Comparison of ENCODE assay signal across 3 cellular contexts in genomic region chr16:86481607-86482006, GRCh38.
TF ChIP-seq lines count a peak whose summit lies in the region.

No MANE protein-coding gene starts in this region.

TF ChIP-seq in Ishikawa, 13 proteins besides CTCF, POLR2A, EP300 and RAD21:
- TF ChIP-seq USF1 (IDR thresholded peaks at IDR 0.05): no peak
- peak; percentile 27; the same call in 1 of the 2 replicates for TF ChIP-seq REST (IDR thresholded peaks at IDR 0.05; ENCODE audit: low read depth)
TF ChIP-seq in Ishikawa: peak in this region for 1.

TF ChIP-seq in K562, 482 proteins besides CTCF, POLR2A, EP300 and RAD21:
- TF ChIP-seq RBM25 (IDR thresholded peaks at IDR 0.05; ENCODE audit: low read depth, low read length, severe bottlenecking): peak; percentile 46
- no peak for TF ChIP-seq SETDB1 (IDR thresholded peaks at IDR 0.05; ENCODE audit: low read length)
- no peak for TF ChIP-seq TSC22D4 (tag; IDR thresholded peaks at IDR 0.05)
- no peak for TF ChIP-seq GABPB2 (CRISPR knock-in tag; conservative IDR thresholded peaks at IDR 0.05)
- TF ChIP-seq PRMT5 (CRISPR knock-in tag; IDR thresholded peaks at IDR 0.05): no peak
- TF ChIP-seq ATF2 (CRISPR knock-in tag; IDR thresholded peaks at IDR 0.05): no peak
- TF ChIP-seq ELF1 (tag; IDR thresholded peaks at IDR 0.05): no peak
- TF ChIP-seq ATF4 (CRISPR knock-in tag; IDR thresholded peaks at IDR 0.05): no peak
- no peak for TF ChIP-seq ELF2 (CRISPR knock-in tag; IDR thresholded peaks at IDR 0.05)
- peak; percentile 29; the same call in 1 of the 2 replicates for TF ChIP-seq RFX1 (IDR thresholded peaks at IDR 0.05)
- no peak for TF ChIP-seq ZNF197 (CRISPR knock-in tag; IDR thresholded peaks at IDR 0.05; ENCODE audit: low read depth)
- no peak for TF ChIP-seq MBD1 (CRISPR knock-in tag; IDR thresholded peaks at IDR 0.05)
- no peak for TF ChIP-seq MCM2 (IDR thresholded peaks at IDR 0.05; ENCODE audit: low read depth)
- no peak for TF ChIP-seq ETV5 (CRISPR knock-in tag; IDR thresholded peaks at IDR 0.05; ENCODE audit: low read depth)
- TF ChIP-seq ESRRA (IDR thresholded peaks at IDR 0.05; ENCODE audit: borderline replicate concordance, low read depth): 0 out of 2 replicates have a peak, but pooled peaks have one; percentile 54

TF ChIP-seq in SK-N-SH, 30 proteins besides CTCF, POLR2A, EP300 and RAD21:
- TF ChIP-seq TCF12 (IDR thresholded peaks at IDR 0.05) (no peak), FOXJ3 (CRISPR knock-in tag; IDR thresholded peaks at IDR 0.05) (no peak), NFIC (IDR thresholded peaks at IDR 0.05; ENCODE audit: borderline replicate concordance) (no peak), FOSL2 (IDR thresholded peaks at IDR 0.05; ENCODE audit: borderline replicate concordance, low read depth) (no peak), MEF2A (IDR thresholded peaks at IDR 0.05; ENCODE audit: borderline replicate concordance, low read depth) (no peak), FOXM1 (IDR thresholded peaks at IDR 0.05; ENCODE audit: low read depth) (no peak), PBX3 (IDR thresholded peaks at IDR 0.05) (no peak), ELF1 (IDR thresholded peaks at IDR 0.05) (no peak), GABPA (IDR thresholded peaks at IDR 0.05; ENCODE audit: low read depth) (no peak), ZBTB33 (IDR thresholded peaks at IDR 0.05; ENCODE audit: borderline replicate concordance, low read depth) (no peak), TEAD4 (IDR thresholded peaks at IDR 0.05; ENCODE audit: borderline replicate concordance, insufficient read depth) (no peak), POLR2AphosphoS5 (IDR thresholded peaks at IDR 0.05; ENCODE audit: low read depth, low read length) (no peak), RCOR1 (IDR thresholded peaks at IDR 0.05; ENCODE audit: low read length) (no peak), NRF1 (IDR thresholded peaks at IDR 0.05; ENCODE audit: low read depth, low read length) (no peak)
